Comparison of ENCODE assay signal across 1 cellular context in the genomic region with DNA sequence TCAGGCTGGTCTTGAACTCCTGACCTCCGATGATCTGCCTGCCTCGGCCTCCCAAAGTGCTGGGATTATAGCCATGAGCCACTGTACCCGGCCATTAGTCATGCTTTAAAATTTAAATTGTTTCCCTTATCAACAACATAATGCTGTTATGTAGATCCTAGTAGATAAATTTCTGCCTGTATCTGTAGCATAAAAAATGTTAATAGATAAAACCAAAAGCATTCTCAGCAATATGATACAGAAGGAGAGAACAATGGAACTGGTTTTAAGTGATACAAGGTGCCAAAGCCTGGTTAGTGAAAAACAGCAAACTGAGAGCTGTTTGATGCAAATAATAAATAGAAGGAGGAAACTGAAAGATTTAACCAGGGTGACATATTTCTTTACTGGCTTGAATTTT.
TF ChIP-seq lines count a peak whose summit lies in the region.

No MANE protein-coding gene starts in this region.

TF ChIP-seq in GM12878, 131 proteins besides CTCF, POLR2A, EP300 and RAD21 (continued from another document):
- TF ChIP-seq, protein P1, sequence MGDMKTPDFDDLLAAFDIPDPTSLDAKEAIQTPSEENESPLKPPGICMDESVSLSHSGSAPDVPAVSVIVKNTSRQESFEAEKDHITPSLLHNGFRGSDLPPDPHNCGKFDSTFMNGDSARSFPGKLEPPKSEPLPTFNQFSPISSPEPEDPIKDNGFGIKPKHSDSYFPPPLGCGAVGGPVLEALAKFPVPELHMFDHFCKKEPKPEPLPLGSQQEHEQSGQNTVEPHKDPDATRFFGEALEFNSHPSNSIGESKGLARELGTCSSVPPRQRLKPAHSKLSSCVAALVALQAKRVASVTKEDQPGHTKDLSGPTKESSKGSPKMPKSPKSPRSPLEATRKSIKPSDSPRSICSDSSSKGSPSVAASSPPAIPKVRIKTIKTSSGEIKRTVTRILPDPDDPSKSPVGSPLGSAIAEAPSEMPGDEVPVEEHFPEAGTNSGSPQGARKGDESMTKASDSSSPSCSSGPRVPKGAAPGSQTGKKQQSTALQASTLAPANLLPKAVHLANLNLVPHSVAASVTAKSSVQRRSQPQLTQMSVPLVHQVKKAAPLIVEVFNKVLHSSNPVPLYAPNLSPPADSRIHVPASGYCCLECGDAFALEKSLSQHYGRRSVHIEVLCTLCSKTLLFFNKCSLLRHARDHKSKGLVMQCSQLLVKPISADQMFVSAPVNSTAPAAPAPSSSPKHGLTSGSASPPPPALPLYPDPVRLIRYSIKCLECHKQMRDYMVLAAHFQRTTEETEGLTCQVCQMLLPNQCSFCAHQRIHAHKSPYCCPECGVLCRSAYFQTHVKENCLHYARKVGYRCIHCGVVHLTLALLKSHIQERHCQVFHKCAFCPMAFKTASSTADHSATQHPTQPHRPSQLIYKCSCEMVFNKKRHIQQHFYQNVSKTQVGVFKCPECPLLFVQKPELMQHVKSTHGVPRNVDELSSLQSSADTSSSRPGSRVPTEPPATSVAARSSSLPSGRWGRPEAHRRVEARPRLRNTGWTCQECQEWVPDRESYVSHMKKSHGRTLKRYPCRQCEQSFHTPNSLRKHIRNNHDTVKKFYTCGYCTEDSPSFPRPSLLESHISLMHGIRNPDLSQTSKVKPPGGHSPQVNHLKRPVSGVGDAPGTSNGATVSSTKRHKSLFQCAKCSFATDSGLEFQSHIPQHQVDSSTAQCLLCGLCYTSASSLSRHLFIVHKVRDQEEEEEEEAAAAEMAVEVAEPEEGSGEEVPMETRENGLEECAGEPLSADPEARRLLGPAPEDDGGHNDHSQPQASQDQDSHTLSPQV (IDR thresholded peaks at IDR 0.05): no peak
- TF ChIP-seq HDAC6 (IDR thresholded peaks at IDR 0.05; ENCODE audit: unreplicated experiment) (no peak), JUNB (IDR thresholded peaks at IDR 0.05) (no peak), FOS (IDR thresholded peaks at IDR 0.05; ENCODE audit: borderline replicate concordance, extremely low read depth, insufficient read length) (no peak), ZBTB4 (CRISPR knock-in tag; IDR thresholded peaks at IDR 0.05) (no peak), NBN (IDR thresholded peaks at IDR 0.05) (no peak), DPF2 (IDR thresholded peaks at IDR 0.05) (no peak), WRNIP1 (IDR thresholded peaks at IDR 0.05; ENCODE audit: borderline replicate concordance, low read depth, low read length) (no peak), SREBF1 (IDR thresholded peaks at IDR 0.05; ENCODE audit: low read length) (no peak), CBX3 (IDR thresholded peaks at IDR 0.05; ENCODE audit: borderline replicate concordance, low read depth) (no peak), YBX1 (IDR thresholded peaks at IDR 0.05) (no peak), NRF1 (conservative IDR thresholded peaks at IDR 0.05; ENCODE audit: low read depth, low read length) (no peak), GABPA (IDR thresholded peaks at IDR 0.05; ENCODE audit: low read depth) (no peak), NR2F1 (conservative IDR thresholded peaks at IDR 0.05) (no peak)
